Comparison of ENCODE assay signal across 20 cellular contexts in the genomic region with DNA sequence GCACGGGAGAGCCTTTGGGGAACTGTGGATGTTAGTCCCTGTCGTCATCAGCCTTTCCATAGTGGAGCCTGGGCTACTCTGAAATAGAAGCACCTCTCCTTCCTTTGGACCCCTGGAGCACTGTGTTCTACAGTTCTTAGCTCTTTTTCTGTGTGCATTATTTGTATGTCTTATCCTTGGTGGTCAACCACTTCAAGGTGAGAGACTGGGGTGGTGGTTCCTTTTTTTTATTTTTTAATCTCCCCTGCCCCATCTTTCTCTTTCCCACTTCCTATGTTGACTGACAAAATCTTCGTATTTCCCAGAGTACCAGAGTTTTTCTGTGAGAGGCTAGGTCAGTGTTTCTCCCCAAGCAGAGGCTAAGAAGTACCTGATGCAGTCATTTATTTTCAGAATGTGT.
A peak's percentile ranks its signal among the peaks of the same experiment; 100 is the strongest.
DNase-seq lines count a peak whose midpoint lies in the region; ATAC-seq and TF ChIP-seq lines count a peak whose summit lies in the region.
"Had no signal": no experiment of that assay in that cellular context is flagged by ENCODE, and none has a peak within 500 bp of the region (broad histone marks: within the 10 kb centered on the region; RNA-seq: fewer than 3 reads in every experiment).

No MANE protein-coding gene starts in this region.

- peak overlapping the region; percentile 37 to 54 for H3K4me3 Mint-ChIP-seq in activated T-cell treated with anti-CD3 and anti-CD28 coated beads, Interleukin-2, amount 50 U/mL, for 72 hours
- no peak overlapping the region for H3K4me3 Mint-ChIP-seq in activated T-helper 2 cell treated with anti-CD3 and anti-CD28 coated beads, Interferon-gamma antibody, Interleukin-2, Interleukin-4, amounts not matched to agents 10 μg/mL and 5 μg/mL and 100 μg/mL, durations not matched to agents 14 hours and 24 hours and 36 hours (ENCODE audit: low read depth)
- H3K4me3 Mint-ChIP-seq in neural progenitor cell = no peak overlapping the region
- H3K4me3 Mint-ChIP-seq: CD4-positive, alpha-beta T cell had no signal

- peak overlapping the region; percentile 94 to 98 for H4K8ac ChIP-seq in IMR-90 (ENCODE audit: low read depth in 2 of 2, low read length in 2 of 2)

- peaks cover 53% of the 10 kb centered on the region for H3K4me1 Mint-ChIP-seq in activated T-cell treated with anti-CD3 and anti-CD28 coated beads, Interleukin-2, amount 50 U/mL, for 72 hours (ENCODE audit: low read depth)
- peaks cover 50% of the 10 kb centered on the region for H3K4me1 Mint-ChIP-seq in activated T-helper 2 cell treated with anti-CD3 and anti-CD28 coated beads, Interferon-gamma antibody, Interleukin-2, Interleukin-4, amounts not matched to agents 10 μg/mL and 5 μg/mL and 100 μg/mL, durations not matched to agents 14 hours and 24 hours and 36 hours (ENCODE audit: low read depth)
- peaks cover 21% of the 10 kb centered on the region for H3K4me1 Mint-ChIP-seq in neural progenitor cell

- no peaks in the 10 kb centered on the region for H3K27me3 ChIP-seq in BLaER1 treated with 17β-estradiol and CSF1 and Interleukin-3, amounts not matched to agents 10 nM and 100 nM
- H3K27me3 ChIP-seq in IMR-90 (ENCODE audit: control insufficient read depth, insufficient read depth, low read length) = no peaks in the 10 kb centered on the region
- H3K27me3 ChIP-seq in neural progenitor cell = no peaks in the 10 kb centered on the region
- H3K27me3 ChIP-seq: MG63, Peyer's patch had no signal

- H3K14ac ChIP-seq in IMR-90 (replicated peaks; ENCODE audit: low read depth, low read length) = peak overlapping the region; percentile 93

- H3K9me3 Mint-ChIP-seq in activated T-cell treated with anti-CD3 and anti-CD28 coated beads, Interleukin-2, amount 50 U/mL, for 72 hours = peaks cover 7% of the 10 kb centered on the region in 2 donors
- peaks cover 10% of the 10 kb centered on the region for H3K9me3 Mint-ChIP-seq in activated T-helper 2 cell treated with anti-CD3 and anti-CD28 coated beads, Interferon-gamma antibody, Interleukin-2, Interleukin-4, amounts not matched to agents 10 μg/mL and 5 μg/mL and 100 μg/mL, durations not matched to agents 14 hours and 24 hours and 36 hours
- H3K9me3 Mint-ChIP-seq in neural progenitor cell = peaks cover 3% of the 10 kb centered on the region
- H3K9me3 Mint-ChIP-seq: CD4-positive, alpha-beta T cell had no signal

- H3K36me3 ChIP-seq in BLaER1 treated with 17β-estradiol and CSF1 and Interleukin-3, amounts not matched to agents 10 nM and 100 nM = no peaks in the 10 kb centered on the region; a peak in 1 of 22 replicates
- H3K36me3 ChIP-seq in IMR-90 (ENCODE audit: control insufficient read depth, insufficient read depth, low read length) (no peaks in the 10 kb centered on the region), neural progenitor cell (no peaks in the 10 kb centered on the region)
- H3K36me3 ChIP-seq: MG63, Peyer's patch had no signal

- H4K91ac ChIP-seq in IMR-90 (ENCODE audit: insufficient read depth, low read depth, low read length) = peak overlapping the region; percentile 71

- peak overlapping the region; percentile 100 for H2BK120ac ChIP-seq in IMR-90 (ENCODE audit: low read depth, low read length)

- no peak overlapping the region for H3K56ac ChIP-seq in IMR-90 (ENCODE audit: extremely low read depth, insufficient read depth, low read length)

- 0 out of 2 replicates have a peak overlapping the region, but pooled peaks have one; percentile 51 for H3K23ac ChIP-seq in IMR-90 (ENCODE audit: low read depth, low read length)

- H3K9me3 ChIP-seq in BLaER1 treated with 17β-estradiol and CSF1 and Interleukin-3, amounts not matched to agents 10 nM and 100 nM (replicated peaks in 1 of 11) = peaks cover 5 to 15% (median 8%) of the 10 kb centered on the region in 11 experiments; a peak in 16 of 22 replicates
- no peaks in the 10 kb centered on the region for H3K9me3 ChIP-seq in IMR-90 (ENCODE audit: control insufficient read depth, insufficient read depth, low read length)
- H3K9me3 ChIP-seq in neural progenitor cell (ENCODE audit: low read depth) = no peaks in the 10 kb centered on the region
- H3K9me3 ChIP-seq: MG63, Peyer's patch had no signal

- H3K4me2 ChIP-seq in BLaER1 treated with 17β-estradiol and CSF1 and Interleukin-3, amounts not matched to agents 10 nM and 100 nM = peak overlapping the region in 9 of 11 experiments; percentile 10 to 48 (median 43); a peak in 16 of 22 replicates
- no peak overlapping the region for H3K4me2 ChIP-seq in IMR-90 (ENCODE audit: low read depth, low read length)
- H3K4me2 ChIP-seq in neural progenitor cell = no peak overlapping the region

- no peaks in the 10 kb centered on the region for H3F3A ChIP-seq in neural progenitor cell (ENCODE audit: low read depth)

- peak overlapping the region; percentile 98 for H2BK20ac ChIP-seq in IMR-90 (ENCODE audit: low read depth, low read length)

- peaks cover 29 to 56% (median 41%) of the 10 kb centered on the region in 10 experiments for H3K4me1 ChIP-seq in BLaER1 treated with 17β-estradiol and CSF1 and Interleukin-3, amounts not matched to agents 10 nM and 100 nM
- H3K4me1 ChIP-seq in IMR-90 (ENCODE audit: control insufficient read depth, insufficient read depth, low read length) = peaks cover 28% of the 10 kb centered on the region
- peaks cover 10% of the 10 kb centered on the region for H3K4me1 ChIP-seq in neural progenitor cell

- CTCF ChIA-PET in IMR-90 (lab: Yijun Ruan, JAX) = interaction anchor here (0.5 to 0.7 kb wide), 2 partner anchors 286 to 1226 kb away, joined by 3 read pairs; no protein-coding TSS in a partner anchor

- peak overlapping the region; percentile 99 for H3K4ac ChIP-seq in IMR-90 (ENCODE audit: low read depth, low read length)

- H4K20me1 ChIP-seq in BLaER1 treated with 17β-estradiol and CSF1 and Interleukin-3, amounts not matched to agents 10 nM and 100 nM = no peaks in the 10 kb centered on the region
- no peaks in the 10 kb centered on the region for H4K20me1 ChIP-seq in IMR-90 (ENCODE audit: insufficient read depth, low read length)
- no peaks in the 10 kb centered on the region for H4K20me1 ChIP-seq in neural progenitor cell (ENCODE audit: low read depth)

- H3K27ac ChIP-seq in BLaER1 treated with 17β-estradiol and CSF1 and Interleukin-3, amounts not matched to agents 10 nM and 100 nM = no peak overlapping the region
- H3K27ac ChIP-seq in IMR-90 (ENCODE audit: insufficient read depth, low read length) (peak overlapping the region; percentile 49; the same call in 1 of the 2 replicates), neural progenitor cell (no peak overlapping the region)
- H3K27ac ChIP-seq: HL-60, Peyer's patch had no signal

- no CpG with 5 or more reads among the region's 3 CpGs for WGBS in IMR-90 (ENCODE audit: extremely low coverage in 2 of 2, insufficient read length in 1 of 2), 2 experiments

- peak overlapping the region; percentile 84 for H3K18ac ChIP-seq in IMR-90 (ENCODE audit: low read depth, low read length)

- H3K79me1 ChIP-seq in IMR-90 (ENCODE audit: low read depth in 1 of 2, low read length in 2 of 2) = peaks cover 23 to 34% of the 10 kb centered on the region in 2 experiments; a peak in 3 of 4 replicates

- no peak for TF ChIP-seq POLR2A in IMR-90 (IDR thresholded peaks at IDR 0.05; ENCODE audit: low read depth, low read length)

- BruUV-seq in IMR-90 (replicated peaks; lab: Mats Ljungman, UMichigan) = no TSS peak

- peaks cover 11% of the 10 kb centered on the region for H3K9me1 ChIP-seq in IMR-90 (ENCODE audit: insufficient read depth, low read length)

- dilution Hi-C loops in IMR-90 (cut with HindIII; ENCODE audit: low sequenced_read_pairs, unreplicated experiment) = no loop called here

- peak overlapping the region; percentile 100 for H2BK5ac ChIP-seq in IMR-90 (ENCODE audit: low read depth, low read length, poor library complexity, severe bottlenecking)

- no peak overlapping the region for H3K27ac Mint-ChIP-seq in activated T-cell treated with anti-CD3 and anti-CD28 coated beads, Interleukin-2, amount 50 U/mL, for 72 hours
- peak overlapping the region; percentile 15 for H3K27ac Mint-ChIP-seq in activated T-helper 2 cell treated with anti-CD3 and anti-CD28 coated beads, Interferon-gamma antibody, Interleukin-2, Interleukin-4, amounts not matched to agents 10 μg/mL and 5 μg/mL and 100 μg/mL, durations not matched to agents 14 hours and 24 hours and 36 hours
- H3K27ac Mint-ChIP-seq in neural progenitor cell = no peak overlapping the region
- H3K27ac Mint-ChIP-seq: CD4-positive, alpha-beta T cell had no signal

- intact Hi-C loops in IMR-90 (cut with micrococcal nuclease) = no loop called here
- intact Hi-C loops in activated T-helper 2 cell treated with anti-CD3 and anti-CD28 coated beads, Interferon-gamma antibody, Interleukin-2, Interleukin-4, amounts not matched to agents 10 μg/mL and 5 μg/mL and 100 μg/mL, durations not matched to agents 14 hours and 24 hours and 36 hours (cut with micrococcal nuclease) = loop anchor here (10.0 kb wide), 1 partner anchor 354 kb away; no protein-coding TSS in a partner anchor

- peak overlapping the region; percentile 95 for H2AK5ac ChIP-seq in IMR-90 (ENCODE audit: low read depth, low read length)

- H3K79me2 ChIP-seq in neural progenitor cell (ENCODE audit: low read depth) = no peaks in the 10 kb centered on the region

- no peak overlapping the region for H3K9ac ChIP-seq in BLaER1 treated with 17β-estradiol and CSF1 and Interleukin-3, amounts not matched to agents 10 nM and 100 nM
- H3K9ac ChIP-seq in IMR-90 (ENCODE audit: low read depth, low read length) (no peak overlapping the region), neural progenitor cell (no peak overlapping the region)

- in situ Hi-C loops in IMR-90 (cut with MboI; ENCODE audit: low sequenced_read_pairs) = no loop called here

- no peak overlapping the region for H2AK9ac ChIP-seq in IMR-90 (replicated peaks; ENCODE audit: low read depth, low read length, poor library complexity)

- no peak overlapping the region for H3K4me3 ChIP-seq in BLaER1 treated with 17β-estradiol and CSF1 and Interleukin-3, amounts not matched to agents 10 nM and 100 nM
- H3K4me3 ChIP-seq in IMR-90 (ENCODE audit: insufficient read depth, low read depth, low read length) = no peak overlapping the region
- H3K4me3 ChIP-seq in neural progenitor cell = no peak overlapping the region
- H3K4me3 ChIP-seq: MG63, Peyer's patch had no signal

- no peak for TF ChIP-seq RAD21 in IMR-90 (IDR thresholded peaks at IDR 0.05; ENCODE audit: low read length)

- no peak for DNase-seq in activated T-cell treated with anti-CD3 and anti-CD28 coated beads, Interleukin-2, amount 50 U/mL, for 72 hours
- no peak for DNase-seq in activated T-cell treated with anti-CD3 and anti-CD28 coated beads, Interleukin-2, amount 50 U/mL, for 48 hours
- DNase-seq in IMR-90 = no peak
- DNase-seq in activated T-helper 2 cell treated with anti-CD3 and anti-CD28 coated beads, Interferon-gamma antibody, Interleukin-2, Interleukin-4, amounts not matched to agents 10 μg/mL and 5 μg/mL and 100 μg/mL, durations not matched to agents 14 hours and 24 hours and 36 hours (ENCODE audit: low spot score) = no peak
- no peak for DNase-seq in neural progenitor cell (ENCODE audit: low spot score)
- no peak for DNase-seq in NCI-H2227 (lab: John Stamatoyannopoulos, UW; ENCODE audit: unreplicated experiment)
- DNase-seq: AML-193; CD4-positive, alpha-beta T cell; DMS79; HCEC 1CT; KBM-7; MG63; NCI-H1092 treated with DMSO at 0.1 percent for 48 hours; NCI-H1694 treated with DMSO at 0.1 percent for 48 hours; NCI-H774; Peyer's patch; SHP77 had no signal

- TF ChIP-seq CTCF in IMR-90 (conservative IDR thresholded peaks at IDR 0.05; ENCODE audit: low read depth, low read length) (no peak), neural progenitor cell (IDR thresholded peaks at IDR 0.05) (no peak)

- peak overlapping the region; percentile 91 for H4K5ac ChIP-seq in IMR-90 (ENCODE audit: low read depth, low read length)

- ATAC-seq in activated T-cell treated with anti-CD3 and anti-CD28 coated beads, Interleukin-2, amount 50 U/mL, for 72 hours (replicated peaks in 1 of 2) = no peak
- ATAC-seq in IMR-90 (ENCODE audit: low read depth) (no peak), HG02623 (IDR thresholded peaks at IDR 0.05; ENCODE audit: unreplicated experiment) (no peak)

- no peaks in the 10 kb centered on the region for H3K27me3 Mint-ChIP-seq in activated T-cell treated with anti-CD3 and anti-CD28 coated beads, Interleukin-2, amount 50 U/mL, for 72 hours (ENCODE audit: low read depth)
- no peaks in the 10 kb centered on the region for H3K27me3 Mint-ChIP-seq in activated T-helper 2 cell treated with anti-CD3 and anti-CD28 coated beads, Interferon-gamma antibody, Interleukin-2, Interleukin-4, amounts not matched to agents 10 μg/mL and 5 μg/mL and 100 μg/mL, durations not matched to agents 14 hours and 24 hours and 36 hours (ENCODE audit: low read depth)
- H3K27me3 Mint-ChIP-seq in neural progenitor cell (ENCODE audit: insufficient read depth, low read depth) = no peaks in the 10 kb centered on the region
- H3K27me3 Mint-ChIP-seq: CD4-positive, alpha-beta T cell had no signal

- peak overlapping the region; percentile 88 for H2BK15ac ChIP-seq in IMR-90 (ENCODE audit: low read depth, low read length)

- H3K36me3 Mint-ChIP-seq in activated T-cell treated with anti-CD3 and anti-CD28 coated beads, Interleukin-2, amount 50 U/mL, for 72 hours (ENCODE audit: insufficient read depth in 2 of 2) = peaks cover 11 to 18% of the 10 kb centered on the region in 2 donors
- peaks cover 31% of the 10 kb centered on the region for H3K36me3 Mint-ChIP-seq in activated T-helper 2 cell treated with anti-CD3 and anti-CD28 coated beads, Interferon-gamma antibody, Interleukin-2, Interleukin-4, amounts not matched to agents 10 μg/mL and 5 μg/mL and 100 μg/mL, durations not matched to agents 14 hours and 24 hours and 36 hours (ENCODE audit: low read depth)
- H3K36me3 Mint-ChIP-seq in neural progenitor cell = no peaks in the 10 kb centered on the region

- no peak overlapping the region for H2AFZ ChIP-seq in IMR-90 (replicated peaks; ENCODE audit: low read length, poor library complexity)
- no peak overlapping the region for H2AFZ ChIP-seq in neural progenitor cell (replicated peaks)

- POLR2A ChIA-PET in IMR-90 (lab: Charles Lee; ENCODE audit: unreplicated experiment) = no interaction called here

Comparison
In these comparisons a context has a peak if more than half of its experiments do, and no peak if none do; other contexts are left out.
1. H3K4me3 Mint-ChIP-seq: peak in activated T-cell treated with anti-CD3 and anti-CD28 coated beads, Interleukin-2, amount 50 U/mL, for 72 hours (2 of 2); none in activated T-helper 2 cell treated with anti-CD3 and anti-CD28 coated beads, Interferon-gamma antibody, Interleukin-2, Interleukin-4, amounts not matched to agents 10 μg/mL and 5 μg/mL and 100 μg/mL, durations not matched to agents 14 hours and 24 hours and 36 hours (single experiment) and neural progenitor cell (single experiment).
2. H3K4me2 ChIP-seq: peak in BLaER1 treated with 17β-estradiol and CSF1 and Interleukin-3, amounts not matched to agents 10 nM and 100 nM (9 of 11); none in IMR-90 (single experiment) and neural progenitor cell (single experiment).